11 cellular contexts compared by ENCODE assay signal in the genomic region with DNA sequence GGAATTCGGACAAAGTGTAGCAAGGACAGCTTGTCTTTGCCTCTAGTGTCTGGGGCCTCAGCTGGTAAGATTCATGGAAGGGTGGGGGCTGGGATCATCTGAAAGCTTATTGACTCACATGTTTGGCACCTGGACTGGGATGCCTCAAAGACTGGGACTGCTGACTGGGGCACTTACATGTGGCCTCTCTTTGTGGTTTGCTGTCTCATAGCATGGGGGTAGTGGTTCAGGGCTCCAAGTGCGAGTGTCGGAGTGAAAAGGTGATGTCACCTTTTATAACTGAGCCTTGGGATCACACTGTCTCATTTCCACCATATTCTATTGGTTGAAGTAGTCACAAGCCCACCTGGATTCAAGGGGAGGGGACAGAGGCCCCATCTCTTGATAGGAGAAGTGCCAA. TPM values are rescaled to one million over a fixed set of nuclear protein-coding genes. Genes with fewer than 3 reads are reported as not detected.
A peak's percentile ranks its signal among the peaks of the same experiment; 100 is the strongest.
DNase-seq lines count a peak whose midpoint lies in the region; ATAC-seq and TF ChIP-seq lines count a peak whose summit lies in the region.
"Had no signal": no experiment of that assay in that cellular context is flagged by ENCODE, and none has a peak within 500 bp of the region (broad histone marks: within the 10 kb centered on the region; RNA-seq: fewer than 3 reads in every experiment).

No MANE protein-coding gene starts in this region.

- peaks cover 17% of the 10 kb centered on the region for H3K4me1 Mint-ChIP-seq in activated CD8-positive, alpha-beta T cell treated with anti-CD3 and anti-CD28 coated beads for 36 hours (ENCODE audit: low read depth)
- peaks cover 6% of the 10 kb centered on the region for H3K4me1 Mint-ChIP-seq in Calu3 (ENCODE audit: low read depth, unreplicated experiment)

- intact Hi-C loops in activated CD8-positive, alpha-beta T cell treated with anti-CD3 and anti-CD28 coated beads for 36 hours (cut with micrococcal nuclease), result no loop called here
- intact Hi-C loops in Calu3 (cut with micrococcal nuclease; ENCODE audit: unreplicated experiment), result no loop called here

- peak overlapping the region; percentile 51 for H3K27ac ChIP-seq in mesenchymal stem cell (ENCODE audit: low read length, poor library complexity, severe bottlenecking)

- ATAC-seq in activated CD8-positive, alpha-beta T cell treated with anti-CD3 and anti-CD28 coated beads for 36 hours, result peak; percentile 65
- no peak for ATAC-seq in HG02678 (IDR thresholded peaks at IDR 0.05; ENCODE audit: unreplicated experiment)
- no peak for ATAC-seq in GM18873 (IDR thresholded peaks at IDR 0.05; ENCODE audit: low FRiP score, unreplicated experiment)
- ATAC-seq: natural killer cell had no signal

- peaks cover 10% of the 10 kb centered on the region for H3K79me1 ChIP-seq in mesenchymal stem cell (replicated peaks; ENCODE audit: low read length, poor library complexity, severe bottlenecking)

- no peaks in the 10 kb centered on the region for H3K27me3 ChIP-seq in Loucy (ENCODE audit: insufficient read depth, low read length, poor library complexity, severe bottlenecking)
- no peaks in the 10 kb centered on the region for H3K27me3 ChIP-seq in mesenchymal stem cell (ENCODE audit: control insufficient read depth in 1 of 2, insufficient read depth in 1 of 2, low read length in 2 of 2)
- H3K27me3 ChIP-seq: heart right ventricle had no signal

- no peaks in the 10 kb centered on the region for H3K79me2 ChIP-seq in Loucy (ENCODE audit: insufficient read depth, low read length)

- H3K4me1 ChIP-seq in Loucy (ENCODE audit: insufficient read depth, low read length, poor library complexity, severe bottlenecking) (peaks cover 42% of the 10 kb centered on the region), mesenchymal stem cell (ENCODE audit: control insufficient read depth, insufficient read depth, low read depth, low read length) (peaks cover 4% of the 10 kb centered on the region)

- POLR2A ChIA-PET in activated CD8-positive, alpha-beta T cell treated with anti-CD3 and anti-CD28 coated beads for 36 hours (lab: Charles Lee), result no interaction called here

- peak overlapping the region in 1 of 2 experiments; percentile 72 for H3K23ac ChIP-seq in mesenchymal stem cell (ENCODE audit: low read length in 2 of 2)

- peak overlapping the region in 1 of 2 experiments; percentile 22 for H3K14ac ChIP-seq in mesenchymal stem cell (ENCODE audit: low read length in 2 of 2)

- TF ChIP-seq CTCF in Loucy (conservative IDR thresholded peaks at IDR 0.05; ENCODE audit: low read length) (no peak), Calu3 (IDR thresholded peaks at IDR 0.05; ENCODE audit: unreplicated experiment) (no peak)
- TF ChIP-seq CTCF in activated CD8-positive, alpha-beta T cell treated with anti-CD3 and anti-CD28 coated beads for 36 hours (IDR thresholded peaks at IDR 0.05), result no peak

- H4K20me1 ChIP-seq in Loucy (ENCODE audit: insufficient read depth, low read length, poor library complexity, severe bottlenecking), result no peaks in the 10 kb centered on the region

- H3K9me3 ChIP-seq in Loucy (ENCODE audit: insufficient read depth, low read depth, low read length) (no peaks in the 10 kb centered on the region), mesenchymal stem cell (ENCODE audit: control insufficient read depth, low read length) (no peaks in the 10 kb centered on the region)
- H3K9me3 ChIP-seq: heart right ventricle had no signal

- H2BK15ac ChIP-seq in mesenchymal stem cell (ENCODE audit: low read depth, poor library complexity, severe bottlenecking), result no peak overlapping the region

- 53% methylated on average over 1 of the region's 3 CpGs for WGBS in mesenchymal stem cell

- no peak overlapping the region for H2AK5ac ChIP-seq in mesenchymal stem cell (ENCODE audit: low read length, severe bottlenecking)

- no peak overlapping the region for H2BK12ac ChIP-seq in mesenchymal stem cell (ENCODE audit: low read length in 2 of 2)

- H3K4me3 Mint-ChIP-seq in activated CD8-positive, alpha-beta T cell treated with anti-CD3 and anti-CD28 coated beads for 36 hours, result no peak overlapping the region
- H3K4me3 Mint-ChIP-seq in Calu3 (ENCODE audit: low read depth, unreplicated experiment), result no peak overlapping the region
- H3K4me3 Mint-ChIP-seq: natural killer cell had no signal

- BruUV-seq in Calu3 (replicated peaks; lab: Mats Ljungman, UMichigan), result no TSS peak

- H3K4me2 ChIP-seq in Loucy (ENCODE audit: low read depth, low read length, poor library complexity, severe bottlenecking) (peak overlapping the region; percentile 79), mesenchymal stem cell (ENCODE audit: low read length, poor library complexity, severe bottlenecking) (no peak overlapping the region)

- no peaks in the 10 kb centered on the region for H3K27me3 Mint-ChIP-seq in activated CD8-positive, alpha-beta T cell treated with anti-CD3 and anti-CD28 coated beads for 36 hours
- H3K27me3 Mint-ChIP-seq in Calu3 (ENCODE audit: unreplicated experiment), result no peaks in the 10 kb centered on the region

- H3K9ac ChIP-seq in Loucy (ENCODE audit: low read depth, low read length, poor library complexity, severe bottlenecking) (peak overlapping the region; percentile 48), mesenchymal stem cell (ENCODE audit: low read length) (no peak overlapping the region)

- no peak overlapping the region for H2BK120ac ChIP-seq in mesenchymal stem cell (ENCODE audit: low read depth, low read length)

- 0 out of 2 replicates have a peak overlapping the region, but pooled peaks have one; percentile 68 for H2AFZ ChIP-seq in Loucy (ENCODE audit: low read length)
- no peak overlapping the region for H2AFZ ChIP-seq in mesenchymal stem cell (ENCODE audit: low read depth, low read length)

- no peak overlapping the region for H4K8ac ChIP-seq in mesenchymal stem cell (ENCODE audit: low read length)

- no peak overlapping the region for H4K91ac ChIP-seq in mesenchymal stem cell (ENCODE audit: low read length)

- peak overlapping the region in 1 of 2 experiments; percentile 56 for H3K18ac ChIP-seq in mesenchymal stem cell (ENCODE audit: low read depth in 1 of 2, low read length in 2 of 2)

- CTCF ChIA-PET in activated CD8-positive, alpha-beta T cell treated with anti-CD3 and anti-CD28 coated beads for 36 hours (lab: Charles Lee), result interaction anchor here (1.0 to 1.7 kb wide), 2 partner anchors 13 to 14 kb away, joined by 3 to 7 read pairs; no protein-coding TSS in a partner anchor
- CTCF ChIA-PET in Calu3 (lab: Charles Lee), result interaction anchor here (0.7 to 0.8 kb wide), 2 partner anchors 657 to 923 kb away, joined by 3 to 8 read pairs; no protein-coding TSS in a partner anchor

- no peaks in the 10 kb centered on the region for H3K9me2 ChIP-seq in Loucy (replicated peaks; ENCODE audit: low read depth, low read length)

- peaks cover 25% of the 10 kb centered on the region for H3K36me3 Mint-ChIP-seq in activated CD8-positive, alpha-beta T cell treated with anti-CD3 and anti-CD28 coated beads for 36 hours (ENCODE audit: low read depth)
- H3K36me3 Mint-ChIP-seq in Calu3 (ENCODE audit: insufficient read depth, unreplicated experiment), result no peaks in the 10 kb centered on the region

- H3K4ac ChIP-seq in mesenchymal stem cell (ENCODE audit: low read depth in 1 of 2, low read length in 2 of 2), result no peak overlapping the region

- H2BK5ac ChIP-seq in mesenchymal stem cell (ENCODE audit: low read depth, low read length, poor library complexity, severe bottlenecking), result no peak overlapping the region

- H3F3A ChIP-seq in Loucy (ENCODE audit: low read depth), result 0 out of 2 replicates have a peak, but pooled peaks cover 2% of the 10 kb centered on the region

- no peak overlapping the region for H3K27ac Mint-ChIP-seq in activated CD8-positive, alpha-beta T cell treated with anti-CD3 and anti-CD28 coated beads for 36 hours
- no peak overlapping the region for H3K27ac Mint-ChIP-seq in Calu3 (ENCODE audit: unreplicated experiment)

- H3K36me3 ChIP-seq in Loucy (ENCODE audit: insufficient read depth, low read length) (no peaks in the 10 kb centered on the region), mesenchymal stem cell (ENCODE audit: control insufficient read depth in 1 of 2, insufficient read depth in 2 of 2, low read depth in 1 of 2, low read length in 2 of 2) (peaks cover 6 to 87% of the 10 kb centered on the region in 2 experiments)

- DNase-seq in EH (ENCODE audit: low read depth) (peak; percentile 73), mesenchymal stem cell (peak; percentile 77), Ammon's horn (ENCODE audit: low spot score) (no peak), Calu3 (no peak)
- DNase-seq in activated CD8-positive, alpha-beta T cell treated with anti-CD3 and anti-CD28 coated beads for 36 hours, result peak; percentile 33
- DNase-seq: activated CD4-positive, alpha-beta T cell treated with anti-CD3 and anti-CD28 coated beads, Interleukin-2, amount 50 U/mL, for 4 hours; heart right ventricle; natural killer cell had no signal

- H3K4me3 ChIP-seq in Loucy (ENCODE audit: low read length, poor library complexity, severe bottlenecking) (peak overlapping the region; percentile 66), mesenchymal stem cell (ENCODE audit: insufficient read depth in 1 of 2, low read depth in 1 of 2, low read length in 2 of 2) (no peak overlapping the region)

- H3K9me3 Mint-ChIP-seq in activated CD8-positive, alpha-beta T cell treated with anti-CD3 and anti-CD28 coated beads for 36 hours, result no peaks in the 10 kb centered on the region
- H3K9me3 Mint-ChIP-seq in Calu3 (ENCODE audit: low read depth, unreplicated experiment), result no peaks in the 10 kb centered on the region
- H3K9me3 Mint-ChIP-seq: natural killer cell had no signal

RNA-seq across cellular contexts. Expression of gene MFSD1, which starts 6.8 kb away (rescaled TPM):
- total RNA-seq in activated CD8-positive, alpha-beta T cell treated with anti-CD3 and anti-CD28 coated beads for 36 hours, result 1 to 10 TPM; 9.2 to 9.7 TPM
- 54.1 TPM for polyA plus RNA-seq in mesenchymal stem cell (2013, experiment 1 of 2)
- polyA plus RNA-seq in mesenchymal stem cell (2013, experiment 2 of 2), result 57.1 TPM
- total RNA-seq in Calu3 (2022), result 95.8 and 100 TPM in 2 replicates

Comparison
In these comparisons a context has a peak if more than half of its experiments do, and no peak if none do; other contexts are left out.
1. DNase-seq: peak in EH (single experiment), activated CD8-positive, alpha-beta T cell treated with anti-CD3 and anti-CD28 coated beads for 36 hours (single experiment) and mesenchymal stem cell (single experiment); none in Ammon's horn (single experiment) and Calu3 (single experiment).